7 cellular contexts compared by ENCODE assay signal in the genomic region with DNA sequence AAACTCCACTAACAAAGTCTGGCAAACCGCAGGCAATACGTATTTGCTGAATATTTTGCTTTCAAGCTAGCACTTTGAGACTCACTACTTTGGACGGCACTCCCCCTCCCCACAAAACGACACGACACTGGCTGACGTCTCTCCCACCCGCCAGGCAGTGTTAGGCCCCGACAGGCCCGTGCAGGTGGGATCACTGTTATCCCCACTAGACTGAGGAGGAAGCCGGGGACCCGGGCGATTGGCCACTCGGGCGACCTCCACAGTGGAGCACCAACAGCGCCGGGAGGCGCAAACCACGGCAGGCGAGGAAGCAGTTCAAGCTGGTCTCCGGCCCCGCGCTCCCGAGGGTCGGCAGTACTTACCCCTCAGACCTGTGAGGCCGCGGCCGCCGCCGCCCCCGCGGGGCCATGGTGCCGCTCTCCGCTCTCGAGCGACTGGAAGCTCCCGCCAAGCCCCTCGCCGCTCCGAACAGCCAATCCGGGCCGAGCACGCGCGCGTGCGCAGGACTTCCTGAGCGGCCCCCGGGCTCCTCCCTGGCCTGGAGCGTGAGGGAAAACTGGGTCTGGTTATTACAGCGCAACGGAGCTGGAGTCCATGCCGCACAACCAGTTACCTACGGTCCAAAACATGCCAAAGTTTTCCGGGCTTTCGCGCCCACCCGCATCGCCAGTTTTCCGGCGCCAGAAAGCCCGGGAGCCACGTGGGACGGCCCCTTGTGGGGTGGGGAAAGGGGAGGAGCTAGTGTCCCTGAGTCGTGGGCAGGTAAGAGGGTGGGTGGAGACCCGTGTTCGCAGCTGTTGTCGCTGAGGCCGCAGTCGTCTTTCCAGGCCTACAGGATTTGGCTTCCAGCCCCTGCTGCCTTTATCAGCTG.
DNase-seq lines count a peak whose midpoint lies in the region; ATAC-seq and TF ChIP-seq lines count a peak whose summit lies in the region.

A gene with protein sequence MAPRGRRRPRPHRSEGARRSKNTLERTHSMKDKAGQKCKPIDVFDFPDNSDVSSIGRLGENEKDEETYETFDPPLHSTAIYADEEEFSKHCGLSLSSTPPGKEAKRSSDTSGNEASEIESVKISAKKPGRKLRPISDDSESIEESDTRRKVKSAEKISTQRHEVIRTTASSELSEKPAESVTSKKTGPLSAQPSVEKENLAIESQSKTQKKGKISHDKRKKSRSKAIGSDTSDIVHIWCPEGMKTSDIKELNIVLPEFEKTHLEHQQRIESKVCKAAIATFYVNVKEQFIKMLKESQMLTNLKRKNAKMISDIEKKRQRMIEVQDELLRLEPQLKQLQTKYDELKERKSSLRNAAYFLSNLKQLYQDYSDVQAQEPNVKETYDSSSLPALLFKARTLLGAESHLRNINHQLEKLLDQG (minus strand): TSS at position 443 of the 871 bp plus-strand sequence. CDS start 34 bp downstream, at position 409.

- H3K4me3 ChIP-seq in astrocyte of the cerebellum (ENCODE audit: low read depth, low read length) (peak within 1 kb of the TSS; percentile 85), rectal smooth muscle tissue (ENCODE audit: low read length) (peak within 1 kb of the TSS; percentile 81)

- no peak within 1 kb of the TSS for H3K27ac ChIP-seq in rectal smooth muscle tissue (ENCODE audit: low read depth, low read length)

- ATAC-seq in GM18505 (IDR thresholded peaks at IDR 0.05; ENCODE audit: unreplicated experiment) (peak; percentile 94), HG02973 (IDR thresholded peaks at IDR 0.05; ENCODE audit: unreplicated experiment) (peak; percentile 87)

- peak; percentile 95 for DNase-seq in NCI-H2029 (lab: John Stamatoyannopoulos, UW)
- peak; percentile 89 for DNase-seq in T-helper 22 cell (ENCODE audit: low read depth)
- peak; percentile 97 for DNase-seq in astrocyte of the cerebellum (ENCODE audit: low read depth)
- DNase-seq in hepatic stellate cell (ENCODE audit: low spot score), result peak; percentile 100

- peaks cover 7% of the 10 kb centered on the region for H3K4me1 ChIP-seq in rectal smooth muscle tissue (ENCODE audit: control insufficient read depth, insufficient read depth, low read length)

- TF ChIP-seq CTCF in astrocyte of the cerebellum (IDR thresholded peaks at IDR 0.05; ENCODE audit: low read depth, low read length, missing control alignments), result no peak

- H3K9ac ChIP-seq in rectal smooth muscle tissue (ENCODE audit: low read length), result peak within 1 kb of the TSS; percentile 35

- no peaks in the 10 kb centered on the region for H3K27me3 ChIP-seq in rectal smooth muscle tissue (ENCODE audit: control insufficient read depth, insufficient read depth, low read length)

- peak; percentile 81 for TF ChIP-seq POLR2A in GM18505 (IDR thresholded peaks at IDR 0.05; ENCODE audit: borderline replicate concordance, extremely low read depth, insufficient read depth, insufficient read length)

- H3K36me3 ChIP-seq in rectal smooth muscle tissue (ENCODE audit: control insufficient read depth, insufficient read depth, low read length), result no peaks in the 10 kb centered on the region

- in situ Hi-C loops in astrocyte of the cerebellum (cut with HindIII; ENCODE audit: low sequenced_read_pairs), result no loop called here
